ENCODE assay signal across 27 cellular contexts in the genomic region with DNA sequence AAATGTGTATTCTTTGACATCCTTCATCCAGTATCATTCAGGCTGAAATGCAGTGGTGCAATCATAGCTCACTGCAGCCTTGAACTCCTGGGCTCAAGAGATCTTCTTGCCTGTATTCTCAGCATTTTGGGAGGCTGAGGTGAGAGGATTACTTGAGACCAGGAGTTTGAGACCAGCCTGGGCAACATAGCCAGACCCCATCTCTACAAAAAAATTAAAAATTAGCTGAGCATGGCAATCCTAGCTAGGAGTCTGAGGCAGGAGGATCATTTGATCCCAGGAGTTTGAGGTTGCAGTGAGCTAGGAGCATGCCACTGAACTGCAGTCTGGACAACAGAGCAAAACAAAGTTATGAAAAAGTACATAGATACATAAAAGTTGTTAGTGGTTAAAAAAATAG.
"Had no signal": no experiment of that assay in that cellular context is flagged by ENCODE, and none has a peak within 500 bp of the region (broad histone marks: within the 10 kb centered on the region; RNA-seq: fewer than 3 reads in every experiment).

No MANE protein-coding gene starts in this region.

- H3K36me3 ChIP-seq: uterus had no signal

- H3K9me3 Mint-ChIP-seq: stimulated activated effector memory CD8-positive, alpha-beta T cell treated with anti-CD3 and anti-CD28 coated beads, Interleukin-12 subunit alpha, Interleukin-12 subunit beta, amount 100 ng/mL, for 72 hours; stimulated activated memory B cell treated with anti-CD40 and anti-IgM and Interleukin-4, amounts not matched to agents 10 μg/mL and 1 μg/mL and 100 μg/mL, for 72 hours; stimulated activated naive CD8-positive, alpha-beta T cell treated with anti-CD3 and anti-CD28 coated beads, Interleukin-15, amount 100 ng/mL, for 72 hours; stimulated activated naive CD8-positive, alpha-beta T cell treated with anti-CD3 and anti-CD28 coated beads, Interleukin-15, Interleukin-2, amounts not matched to agents 100 ng/mL and 50 ng/mL, for 24 hours; type B pancreatic cell had no signal

- ATAC-seq: stimulated activated effector memory CD8-positive, alpha-beta T cell treated with anti-CD3 and anti-CD28 coated beads, Interleukin-12 subunit alpha, Interleukin-12 subunit beta, amount 100 ng/mL, for 72 hours; stimulated activated memory B cell treated with anti-CD40 and anti-IgM and Interleukin-4, amounts not matched to agents 10 μg/mL and 1 μg/mL and 100 μg/mL, for 72 hours; stimulated activated naive B cell treated with anti-CD40 and anti-IgM and Interleukin-4, amounts not matched to agents 10 μg/mL and 1 μg/mL and 100 μg/mL, for 72 hours; stimulated activated naive CD8-positive, alpha-beta T cell treated with anti-CD3 and anti-CD28 coated beads, Interleukin-15, amount 100 ng/mL, for 72 hours; stimulated activated naive CD8-positive, alpha-beta T cell treated with anti-CD3 and anti-CD28 coated beads, Interleukin-15, Interleukin-2, amounts not matched to agents 100 U/mL and 50 U/mL, for 24 hours; upper lobe of right lung had no signal

- H3K4me1 ChIP-seq: stomach, suprapubic skin, testis, thyroid gland, tibial artery, tibial nerve, transverse colon, upper lobe of left lung, upper lobe of right lung, uterus, vagina had no signal

- H3K27me3 ChIP-seq: stomach, suprapubic skin, testis, thyroid gland, tibial artery, tibial nerve, transverse colon, upper lobe of left lung, upper lobe of right lung, uterus, vagina had no signal

- DNase-seq: stimulated activated CD4-positive, alpha-beta T cell treated with anti-CD3 and anti-CD28 coated beads, Interleukin-2, amount 100 ng/mL, for 48 hours; stimulated activated CD4-positive, alpha-beta T cell treated with anti-CD3 and anti-CD28 coated beads, Interleukin-4, amount 100 ng/mL, for 1 hour; stimulated activated CD4-positive, alpha-beta T cell treated with anti-CD3 and anti-CD28 coated beads, Interleukin-4, amount 100 ng/mL, for 24 hours; stimulated activated CD4-positive, alpha-beta T cell treated with anti-CD3 and anti-CD28 coated beads, Interleukin-4, amount 100 ng/mL, for 4 hours; stimulated activated CD8-positive, alpha-beta memory T cell treated with anti-CD3 and anti-CD28 coated beads, Interleukin-4, amount 100 ng/mL, for 48 hours; stimulated activated naive B cell treated with anti-CD40 and anti-IgM and Interleukin-4, amounts not matched to agents 10 μg/mL and 1 μg/mL and 100 μg/mL, for 72 hours; stimulated activated naive CD4-positive, alpha-beta T cell; stimulated activated naive CD4-positive, alpha-beta T cell treated with Interleukin-2 at 50 U/mL for 16 hours; stimulated activated naive CD8-positive, alpha-beta T cell treated with anti-CD3 and anti-CD28 coated beads, Interleukin-15, amount 100 ng/mL, for 72 hours; stimulated activated naive CD8-positive, alpha-beta T cell treated with anti-CD3 and anti-CD28 coated beads, Interleukin-15, Interleukin-2, amounts not matched to agents 100 U/mL and 50 U/mL, for 24 hours; stomach; substantia nigra; testis; thyroid gland; tibial artery; transverse colon; upper lobe of left lung; upper lobe of right lung; uterus had no signal

- H3K4me3 ChIP-seq: stomach, suprapubic skin, testis, thoracic aorta, thyroid gland, tibial artery, tibial nerve, transverse colon, upper lobe of left lung, upper lobe of right lung, uterus, vagina had no signal

- H3K27ac Mint-ChIP-seq: stimulated activated memory B cell treated with anti-CD40 and anti-IgM and Interleukin-4, amounts not matched to agents 10 μg/mL and 1 μg/mL and 100 μg/mL, for 72 hours; stimulated activated naive B cell treated with anti-CD40 and anti-IgM and Interleukin-4, amounts not matched to agents 10 μg/mL and 1 μg/mL and 100 μg/mL, for 72 hours; stimulated activated naive CD8-positive, alpha-beta T cell treated with anti-CD3 and anti-CD28 coated beads, Interleukin-15, Interleukin-2, amounts not matched to agents 100 ng/mL and 50 ng/mL, for 24 hours; type B pancreatic cell had no signal

- H3K27me3 Mint-ChIP-seq: stimulated activated memory B cell treated with anti-CD40 and anti-IgM and Interleukin-4, amounts not matched to agents 10 μg/mL and 1 μg/mL and 100 μg/mL, for 72 hours; stimulated activated naive B cell treated with anti-CD40 and anti-IgM and Interleukin-4, amounts not matched to agents 10 μg/mL and 1 μg/mL and 100 μg/mL, for 72 hours; stimulated activated naive CD8-positive, alpha-beta T cell treated with anti-CD3 and anti-CD28 coated beads, Interleukin-15, amount 100 ng/mL, for 72 hours; stimulated activated naive CD8-positive, alpha-beta T cell treated with anti-CD3 and anti-CD28 coated beads, Interleukin-15, Interleukin-2, amounts not matched to agents 100 ng/mL and 50 ng/mL, for 24 hours; type B pancreatic cell had no signal

- H3K4me1 Mint-ChIP-seq: stimulated activated effector memory CD8-positive, alpha-beta T cell treated with anti-CD3 and anti-CD28 coated beads, Interleukin-12 subunit alpha, Interleukin-12 subunit beta, amount 100 ng/mL, for 72 hours; stimulated activated memory B cell treated with anti-CD40 and anti-IgM and Interleukin-4, amounts not matched to agents 10 μg/mL and 1 μg/mL and 100 μg/mL, for 72 hours; stimulated activated naive B cell treated with anti-CD40 and anti-IgM and Interleukin-4, amounts not matched to agents 10 μg/mL and 1 μg/mL and 100 μg/mL, for 72 hours; stimulated activated naive CD8-positive, alpha-beta T cell treated with anti-CD3 and anti-CD28 coated beads, Interleukin-15, amount 100 ng/mL, for 72 hours had no signal

- H3K27ac ChIP-seq: stomach, suprapubic skin, testis, thoracic aorta, thyroid gland, tibial artery, tibial nerve, transverse colon, upper lobe of left lung, upper lobe of right lung, uterus, vagina had no signal

- H3K4me3 Mint-ChIP-seq: stimulated activated effector memory CD8-positive, alpha-beta T cell treated with anti-CD3 and anti-CD28 coated beads, Interleukin-12 subunit alpha, Interleukin-12 subunit beta, amount 100 ng/mL, for 72 hours; stimulated activated memory B cell treated with anti-CD40 and anti-IgM and Interleukin-4, amounts not matched to agents 10 μg/mL and 1 μg/mL and 100 μg/mL, for 72 hours; stimulated activated naive B cell treated with anti-CD40 and anti-IgM and Interleukin-4, amounts not matched to agents 10 μg/mL and 1 μg/mL and 100 μg/mL, for 72 hours; stimulated activated naive CD8-positive, alpha-beta T cell treated with anti-CD3 and anti-CD28 coated beads, Interleukin-15, amount 100 ng/mL, for 72 hours; stimulated activated naive CD8-positive, alpha-beta T cell treated with anti-CD3 and anti-CD28 coated beads, Interleukin-15, Interleukin-2, amounts not matched to agents 100 ng/mL and 50 ng/mL, for 24 hours; type B pancreatic cell had no signal

- H3K36me3 Mint-ChIP-seq: stimulated activated effector memory CD8-positive, alpha-beta T cell treated with anti-CD3 and anti-CD28 coated beads, Interleukin-12 subunit alpha, Interleukin-12 subunit beta, amount 100 ng/mL, for 72 hours had no signal

- H3K9me3 ChIP-seq: stomach, suprapubic skin, testis, thoracic aorta, thyroid gland, tibial artery, transverse colon, upper lobe of left lung, upper lobe of right lung, uterus, vagina had no signal
